1 cellular context compared by ENCODE assay signal in the genomic region with DNA sequence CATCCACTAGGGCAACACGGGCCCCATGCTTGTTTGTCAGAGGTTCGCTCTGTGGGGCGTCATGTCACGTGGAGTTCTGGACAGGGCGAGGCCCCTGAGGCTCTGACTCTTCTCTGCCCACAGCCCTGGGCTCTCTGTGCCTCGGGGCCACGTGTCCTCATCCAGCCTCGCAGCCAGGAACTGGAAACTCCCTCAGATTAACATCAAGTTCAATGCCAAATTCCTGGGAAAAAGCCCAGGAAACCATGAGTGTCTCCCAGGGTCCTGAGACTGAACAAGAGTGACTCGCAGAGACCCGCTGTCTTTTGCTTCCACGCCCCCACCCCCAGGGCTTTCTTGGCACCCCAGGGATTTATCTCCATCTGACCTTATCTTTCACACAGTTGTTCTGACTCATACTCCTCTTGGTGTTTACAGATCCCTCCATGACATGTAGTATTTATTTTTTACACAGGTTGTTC.
TF ChIP-seq lines count a peak whose summit lies in the region.

No MANE protein-coding gene starts in this region.

TF ChIP-seq in K562, 482 proteins besides CTCF, POLR2A, EP300 and RAD21 (continued from another document):
- TF ChIP-seq ZBTB40 (IDR thresholded peaks at IDR 0.05) (no peak), ZBTB40 (CRISPR knock-in tag; IDR thresholded peaks at IDR 0.05) (no peak)
